1 cellular context compared by ENCODE assay signal in the genomic region with DNA sequence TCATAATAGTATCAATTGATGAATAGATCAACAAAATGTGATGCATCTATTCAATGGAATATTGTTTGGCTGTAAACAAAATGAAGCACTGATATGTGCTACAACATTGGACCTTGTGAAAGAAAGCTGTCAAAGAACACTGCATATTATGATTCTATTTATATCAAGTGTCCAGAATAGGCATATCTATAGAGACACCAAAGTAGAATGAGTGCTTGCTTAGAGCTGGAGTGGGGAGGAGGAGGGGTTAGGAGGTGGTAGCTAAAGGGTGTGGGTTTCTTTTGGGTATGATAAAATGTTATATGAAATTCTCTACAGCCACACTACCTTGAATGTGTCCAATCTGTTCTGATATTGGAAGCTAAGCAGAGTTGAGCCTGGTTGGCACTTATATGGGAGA.
TF ChIP-seq lines count a peak whose summit lies in the region.

No MANE protein-coding gene starts in this region.

TF ChIP-seq in IMR-90, 13 proteins besides CTCF, POLR2A, EP300 and RAD21:
- TF ChIP-seq MAFK (IDR thresholded peaks at IDR 0.05; ENCODE audit: low read depth, low read length) (no peak), CHD1 (IDR thresholded peaks at IDR 0.05; ENCODE audit: low read depth, low read length) (no peak), NFE2L2 (IDR thresholded peaks at IDR 0.05; ENCODE audit: low read depth, low read length) (no peak), CEBPB (IDR thresholded peaks at IDR 0.05; ENCODE audit: low read depth, low read length) (no peak), FOS (IDR thresholded peaks at IDR 0.05; ENCODE audit: low read depth, low read length) (no peak), MAZ (IDR thresholded peaks at IDR 0.05; ENCODE audit: borderline replicate concordance, low read depth, low read length) (no peak), RFX5 (IDR thresholded peaks at IDR 0.05; ENCODE audit: low read depth, low read length) (no peak), BHLHE40 (IDR thresholded peaks at IDR 0.05; ENCODE audit: low read depth, low read length) (no peak), RCOR1 (IDR thresholded peaks at IDR 0.05; ENCODE audit: insufficient replicate concordance, low read length) (no peak), MXI1 (IDR thresholded peaks at IDR 0.05; ENCODE audit: borderline replicate concordance, low read depth, low read length) (no peak)
- TF ChIP-seq, protein P1, sequence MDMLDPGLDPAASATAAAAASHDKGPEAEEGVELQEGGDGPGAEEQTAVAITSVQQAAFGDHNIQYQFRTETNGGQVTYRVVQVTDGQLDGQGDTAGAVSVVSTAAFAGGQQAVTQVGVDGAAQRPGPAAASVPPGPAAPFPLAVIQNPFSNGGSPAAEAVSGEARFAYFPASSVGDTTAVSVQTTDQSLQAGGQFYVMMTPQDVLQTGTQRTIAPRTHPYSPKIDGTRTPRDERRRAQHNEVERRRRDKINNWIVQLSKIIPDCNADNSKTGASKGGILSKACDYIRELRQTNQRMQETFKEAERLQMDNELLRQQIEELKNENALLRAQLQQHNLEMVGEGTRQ (IDR thresholded peaks at IDR 0.05; ENCODE audit: low read depth, low read length), result no peak
- TF ChIP-seq, protein P2, sequence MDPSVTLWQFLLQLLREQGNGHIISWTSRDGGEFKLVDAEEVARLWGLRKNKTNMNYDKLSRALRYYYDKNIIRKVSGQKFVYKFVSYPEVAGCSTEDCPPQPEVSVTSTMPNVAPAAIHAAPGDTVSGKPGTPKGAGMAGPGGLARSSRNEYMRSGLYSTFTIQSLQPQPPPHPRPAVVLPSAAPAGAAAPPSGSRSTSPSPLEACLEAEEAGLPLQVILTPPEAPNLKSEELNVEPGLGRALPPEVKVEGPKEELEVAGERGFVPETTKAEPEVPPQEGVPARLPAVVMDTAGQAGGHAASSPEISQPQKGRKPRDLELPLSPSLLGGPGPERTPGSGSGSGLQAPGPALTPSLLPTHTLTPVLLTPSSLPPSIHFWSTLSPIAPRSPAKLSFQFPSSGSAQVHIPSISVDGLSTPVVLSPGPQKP (IDR thresholded peaks at IDR 0.05; ENCODE audit: borderline replicate concordance, low read depth, low read length), result no peak
TF ChIP-seq in IMR-90: peak in this region for 0.
